ENCODE assay signal across 22 cellular contexts in the genomic region with DNA sequence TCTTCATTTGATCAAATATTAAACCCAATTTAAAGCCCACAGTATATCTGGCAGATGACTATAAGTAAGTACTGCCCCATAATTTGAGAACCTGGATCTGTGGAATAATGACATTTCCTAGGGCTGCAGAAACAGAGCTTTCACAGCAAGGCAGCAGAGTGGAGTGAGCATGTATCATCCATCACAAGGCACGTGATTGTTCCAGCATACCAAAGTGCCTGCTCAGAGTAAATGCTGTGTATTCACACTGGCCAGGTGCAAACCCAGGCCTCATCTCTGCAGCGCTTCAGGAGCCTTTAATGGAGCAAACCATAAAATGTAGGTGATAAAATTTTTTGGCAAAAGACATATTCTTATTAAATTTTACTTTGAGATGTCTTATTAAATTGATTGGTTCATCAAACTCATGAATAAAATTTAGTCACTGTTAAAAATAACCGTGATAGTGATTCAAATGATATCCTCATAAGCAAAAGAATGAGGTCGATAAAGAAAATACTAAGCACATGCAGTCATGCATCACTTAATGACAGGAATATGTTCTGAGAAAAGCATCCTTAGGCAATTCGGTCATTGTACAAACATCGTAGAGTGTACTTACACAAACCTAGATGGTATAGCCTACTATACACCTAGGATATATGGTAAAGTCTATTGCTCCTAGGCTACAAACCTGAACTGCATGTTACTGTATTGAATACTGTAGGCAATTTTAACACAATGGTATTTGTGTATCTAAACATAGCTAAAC.
A peak's percentile ranks its signal among the peaks of the same experiment; 100 is the strongest.
DNase-seq lines count a peak whose midpoint lies in the region; ATAC-seq and TF ChIP-seq lines count a peak whose summit lies in the region.
"Had no signal": no experiment of that assay in that cellular context is flagged by ENCODE, and none has a peak within 500 bp of the region (broad histone marks: within the 10 kb centered on the region; RNA-seq: fewer than 3 reads in every experiment).

No MANE protein-coding gene starts in this region.

- WGBS in mammary epithelial cell (ENCODE audit: low coverage, missing lambda C conversion rate): 80% methylated on average over 5 of the region's 6 CpGs

- no peak overlapping the region for H3K27ac ChIP-seq in mammary epithelial cell (ENCODE audit: insufficient read depth, low read depth, low read length)
- no peak overlapping the region for H3K27ac ChIP-seq in breast epithelium
- no peak overlapping the region for H3K27ac ChIP-seq in epithelial cell of prostate
- H3K27ac ChIP-seq: cardiac muscle cell, upper lobe of right lung had no signal

- H4K20me1 ChIP-seq in mammary epithelial cell (ENCODE audit: insufficient read depth, low read length): no peaks in the 10 kb centered on the region

- no TSS peak for BruUV-seq in mammary epithelial cell (replicated peaks; lab: Mats Ljungman, UMichigan)

- DNase-seq in mammary epithelial cell (peak; percentile 57), breast epithelium (ENCODE audit: low spot score in 2 of 2) (no peak), NCI-H510A treated with DMSO at 0.1 percent for 48 hours (lab: John Stamatoyannopoulos, UW) (peak; percentile 84), epithelial cell of prostate (ENCODE audit: low read depth, low spot score) (peak; percentile 20), KBM-7 (no peak), NK-92 (lab: John Stamatoyannopoulos, UW; ENCODE audit: unreplicated experiment) (no peak), hypothalamus (lab: John Stamatoyannopoulos, UW) (no peak)
- DNase-seq: activated CD4-positive, alpha-beta T cell treated with anti-CD3 and anti-CD28 coated beads, Interleukin-2, amount 10 ng/mL, durations not matched to agents 7 days and 5 days; activated naive CD4-positive, alpha-beta T cell treated with anti-CD3 and anti-CD28 coated beads, Interleukin-2, amount 50 U/mL, for 16 hours; activated T-cell treated with anti-CD3 and anti-CD28 coated beads for 4 hours; CD4-positive, CD25-positive, alpha-beta regulatory T cell; effector CD4-positive, alpha-beta T cell; HFFc6; left ventricle myocardium superior; NCI-H1694 treated with DMSO at 0.1 percent for 48 hours; posterior cingulate gyrus; stimulated activated naive B cell treated with anti-CD40 and anti-IgM and Interleukin-4, amounts not matched to agents 10 μg/mL and 1 μg/mL and 100 μg/mL, for 72 hours; upper lobe of right lung had no signal

- H3K4me3 ChIP-seq in mammary epithelial cell (replicated peaks in 1 of 3; ENCODE audit: insufficient read depth in 1 of 3, low read depth in 2 of 3, low read length in 3 of 3): no peak overlapping the region
- no peak overlapping the region for H3K4me3 ChIP-seq in breast epithelium
- H3K4me3 ChIP-seq: cardiac muscle cell, K562, upper lobe of right lung had no signal

- TF ChIP-seq POLR2A in breast epithelium (IDR thresholded peaks at IDR 0.05): no peak

- no peak for ATAC-seq in GM21526 (IDR thresholded peaks at IDR 0.05; ENCODE audit: low FRiP score, unreplicated experiment)
- ATAC-seq: K562; left ventricle myocardium superior; SK-N-SH treated with all-trans-retinoic acid at 6 μM for 48 hours; stimulated activated naive B cell treated with anti-CD40 and anti-IgM and Interleukin-4, amounts not matched to agents 10 μg/mL and 1 μg/mL and 100 μg/mL, for 72 hours; upper lobe of right lung had no signal

- H3K9me3 ChIP-seq in mammary epithelial cell (replicated peaks; ENCODE audit: insufficient read depth, low read length) (no peaks in the 10 kb centered on the region), breast epithelium (no peaks in the 10 kb centered on the region)
- H3K9me3 ChIP-seq: upper lobe of right lung had no signal

- intact Hi-C loops in mammary epithelial cell (cut with micrococcal nuclease): no loop called here
- intact Hi-C loops in breast epithelium (cut with DNase I; ENCODE audit: low total_unique reads): no loop called here

- H3K27me3 ChIP-seq in mammary epithelial cell (ENCODE audit: insufficient read depth, low read length) (no peaks in the 10 kb centered on the region), breast epithelium (no peaks in the 10 kb centered on the region)
- H3K27me3 ChIP-seq: cardiac muscle cell, upper lobe of right lung had no signal

- TF ChIP-seq CTCF in mammary epithelial cell (conservative IDR thresholded peaks at IDR 0.05 in 1 of 2, IDR thresholded peaks at IDR 0.05 in 1 of 2; ENCODE audit: extremely low read depth in 1 of 2, insufficient read depth in 1 of 2, low read depth in 1 of 2, low read length in 2 of 2): no peak
- no peak for TF ChIP-seq CTCF in breast epithelium (IDR thresholded peaks at IDR 0.05)

- no peak overlapping the region for H2AFZ ChIP-seq in mammary epithelial cell (ENCODE audit: low read depth, low read length)

- no peak overlapping the region for H3K4me2 ChIP-seq in mammary epithelial cell (ENCODE audit: insufficient read depth, low read depth, low read length)

- H3K36me3 ChIP-seq in mammary epithelial cell (ENCODE audit: insufficient read depth, low read length) (no peaks in the 10 kb centered on the region), breast epithelium (no peaks in the 10 kb centered on the region)
- H3K36me3 ChIP-seq: cardiac muscle cell, upper lobe of right lung had no signal

- CTCF ChIA-PET in mammary epithelial cell (lab: Charles Lee; ENCODE audit: low non-redundant PET): no interaction called here

- H3K9ac ChIP-seq in mammary epithelial cell (ENCODE audit: insufficient read depth, low read length): no peak overlapping the region

- dilution Hi-C loops in mammary epithelial cell (cut with HindIII; ENCODE audit: low sequenced_read_pairs): no loop called here

- H3K4me1 ChIP-seq in mammary epithelial cell (ENCODE audit: insufficient read depth, low read length) (peaks cover 13% of the 10 kb centered on the region), breast epithelium (no peaks in the 10 kb centered on the region)
- H3K4me1 ChIP-seq: upper lobe of right lung had no signal

- in situ Hi-C loops in mammary epithelial cell (cut with MboI; ENCODE audit: low sequenced_read_pairs in 2 of 2) (no loop called here), KBM-7 (cut with MboI; ENCODE audit: low pct_unique_long_range_greater_than_20kb, low sequenced_read_pairs) (no loop called here)

- H3K79me2 ChIP-seq in mammary epithelial cell (ENCODE audit: insufficient read depth, low read length): no peaks in the 10 kb centered on the region

Comparison
In these comparisons a context has a peak if more than half of its experiments do, and no peak if none do; other contexts are left out.
1. DNase-seq: peak in mammary epithelial cell (single experiment), NCI-H510A treated with DMSO at 0.1 percent for 48 hours (single experiment) and epithelial cell of prostate (single experiment); none in breast epithelium (0 of 2), KBM-7 (single experiment), NK-92 (single experiment) and hypothalamus (0 of 51).